ENCODE assay signal across 8 cellular contexts in genomic region chr22:37804886-37805857, GRCh38.
A peak's percentile ranks its signal among the peaks of the same experiment; 100 is the strongest.
DNase-seq lines count a peak whose midpoint lies in the region; ATAC-seq and TF ChIP-seq lines count a peak whose summit lies in the region.

No MANE protein-coding gene starts in this region.

- H3K27me3 ChIP-seq in neutrophil, result peaks cover 84% of the 10 kb centered on the region

- no peaks in the 10 kb centered on the region for H3K9me3 ChIP-seq in neutrophil

- ATAC-seq in HG02798 (IDR thresholded peaks at IDR 0.05; ENCODE audit: poor library complexity, unreplicated experiment), result no peak

- DNase-seq in HuH-7.5 (ENCODE audit: low spot score) (peak; percentile 86), SKM-1 (lab: John Stamatoyannopoulos, UW; ENCODE audit: unreplicated experiment) (peak; percentile 67), glomerular visceral epithelial cell (ENCODE audit: extremely low spot score) (peak; percentile 72), superior temporal gyrus (ENCODE audit: extremely low spot score) (peak; percentile 84)

- H3K36me3 ChIP-seq in neutrophil, result no peaks in the 10 kb centered on the region

- TF ChIP-seq CTCF in C4-2B (conservative IDR thresholded peaks at IDR 0.05) (no peak), neutrophil (IDR thresholded peaks at IDR 0.05) (no peak)

- H3K27ac ChIP-seq in C4-2B (peak overlapping the region; percentile 98), neutrophil (peak overlapping the region; percentile 59)

- H3K4me1 ChIP-seq in neutrophil (ENCODE audit: control insufficient read depth in 1 of 2, insufficient read depth in 1 of 2, low read depth in 1 of 2, low read length in 1 of 2), result peaks cover 54 to 63% of the 10 kb centered on the region in 2 experiments

- peaks cover 24% of the 10 kb centered on the region for H3K27me3 Mint-ChIP-seq in activated naive CD8-positive, alpha-beta T cell

- peaks cover 37% of the 10 kb centered on the region for H3K4me1 Mint-ChIP-seq in activated naive CD8-positive, alpha-beta T cell (ENCODE audit: low read depth)

- H3K27ac Mint-ChIP-seq in activated naive CD8-positive, alpha-beta T cell, result no peak overlapping the region

- H3K9me3 Mint-ChIP-seq in activated naive CD8-positive, alpha-beta T cell (ENCODE audit: low read depth), result no peaks in the 10 kb centered on the region

- H3K36me3 Mint-ChIP-seq in activated naive CD8-positive, alpha-beta T cell, result no peaks in the 10 kb centered on the region

- H3K4me3 Mint-ChIP-seq in activated naive CD8-positive, alpha-beta T cell, result peak overlapping the region; percentile 75

- H3K4me3 ChIP-seq in neutrophil (ENCODE audit: low read depth in 1 of 2, low read length in 1 of 2), result peak overlapping the region; percentile 61 to 78
